Comparison of ENCODE assay signal across 14 cellular contexts in genomic region chr1:53562256-53562982, GRCh38.
DNase-seq lines count a peak whose midpoint lies in the region; TF ChIP-seq lines count a peak whose summit lies in the region.
"Had no signal": no experiment of that assay in that cellular context is flagged by ENCODE, and none has a peak within 500 bp of the region (broad histone marks: within the 10 kb centered on the region; RNA-seq: fewer than 3 reads in every experiment).

No MANE protein-coding gene starts in this region.

- no peak overlapping the region for H3K18ac ChIP-seq in trophoblast cell (ENCODE audit: low read length)

- H3K4me1 ChIP-seq in trophoblast cell (ENCODE audit: control insufficient read depth in 1 of 2, insufficient read depth in 2 of 2, low read length in 2 of 2) (no peaks in the 10 kb centered on the region), left ventricle myocardium inferior (no peaks in the 10 kb centered on the region)

- TF ChIP-seq CTCF in left ventricle myocardium inferior (IDR thresholded peaks at IDR 0.05; ENCODE audit: borderline replicate concordance): no peak

- no peak overlapping the region for H3K14ac ChIP-seq in trophoblast cell (ENCODE audit: low read length)

- H2AK5ac ChIP-seq in trophoblast cell (ENCODE audit: low read length): no peak overlapping the region

- intact Hi-C loops in posterior vena cava (cut with DNase I): no loop called here
- intact Hi-C loops in left ventricle myocardium inferior (cut with micrococcal nuclease): no loop called here

- H3K9me3 ChIP-seq in trophoblast cell (ENCODE audit: insufficient read depth, low read depth, low read length): no peaks in the 10 kb centered on the region
- H3K9me3 ChIP-seq in left ventricle myocardium inferior (replicated peaks): peaks cover 9% of the 10 kb centered on the region

- H3K36me3 ChIP-seq in trophoblast cell (ENCODE audit: control insufficient read depth in 1 of 2, insufficient read depth in 2 of 2, low read length in 2 of 2) (no peaks in the 10 kb centered on the region), left ventricle myocardium inferior (no peaks in the 10 kb centered on the region)

- H2AFZ ChIP-seq in trophoblast cell (ENCODE audit: insufficient read depth, low read length, poor library complexity): no peak overlapping the region
- H2AFZ ChIP-seq: hepatocyte had no signal

- H4K8ac ChIP-seq in trophoblast cell (ENCODE audit: low read depth, low read length): no peak overlapping the region

- no peak overlapping the region for H3K4me2 ChIP-seq in trophoblast cell (ENCODE audit: low read length)
- H3K4me2 ChIP-seq: hepatocyte had no signal

- no peak overlapping the region for H4K91ac ChIP-seq in trophoblast cell (ENCODE audit: low read depth, low read length)

- DNase-seq in stimulated activated CD4-positive, alpha-beta T cell treated with anti-CD3 and anti-CD28 coated beads, Interleukin-15, amount 100 ng/mL, for 48 hours (ENCODE audit: low read depth in 2 of 2): peak; percentile 33 to 44
- DNase-seq in stimulated activated CD4-positive, alpha-beta T cell treated with anti-CD3 and anti-CD28 coated beads, Interleukin-12 subunit alpha, Interleukin-12 subunit beta, amount 100 ng/mL, for 4 hours: no peak
- DNase-seq in activated T-cell treated with anti-CD3 and anti-CD28 coated beads, Interleukin-2, amount 50 U/mL, for 48 hours: peak; percentile 72 to 77
- peak; percentile 23 for DNase-seq in posterior vena cava (ENCODE audit: low spot score)
- no peak for DNase-seq in trophoblast cell
- DNase-seq in DMS79 (lab: John Stamatoyannopoulos, UW): no peak
- no peak for DNase-seq in left ventricle myocardium inferior
- no peak for DNase-seq in H4 (ENCODE audit: low spot score)
- DNase-seq: erythroblast, GF-D8, HFFc6, NCI-H446 treated with DMSO at 0.1 percent for 48 hours had no signal

- H3K4me3 ChIP-seq in trophoblast cell (ENCODE audit: low read depth, low read length): no peak overlapping the region
- no peak overlapping the region for H3K4me3 ChIP-seq in left ventricle myocardium inferior
- H3K4me3 ChIP-seq: hepatocyte had no signal

- WGBS in trophoblast cell (ENCODE audit: extremely low coverage, insufficient coverage, insufficient read length): no CpG with 5 or more reads among the region's 15 CpGs

- no peak overlapping the region for H2BK5ac ChIP-seq in trophoblast cell (ENCODE audit: low read depth, low read length, poor library complexity)

- H3K23ac ChIP-seq in trophoblast cell (ENCODE audit: low read length): no peak overlapping the region

- no peak overlapping the region for H3K4ac ChIP-seq in trophoblast cell (ENCODE audit: low read depth, low read length)

- H2BK120ac ChIP-seq in trophoblast cell (ENCODE audit: insufficient read depth, low read length, poor library complexity): no peak overlapping the region

- no peaks in the 10 kb centered on the region for H3K79me2 ChIP-seq in trophoblast cell (ENCODE audit: control insufficient read depth, insufficient read depth, low read length, poor library complexity)
- H3K79me2 ChIP-seq: hepatocyte had no signal

- no peaks in the 10 kb centered on the region for H3K27me3 ChIP-seq in trophoblast cell (ENCODE audit: insufficient read depth, low read length)
- peaks cover 62% of the 10 kb centered on the region for H3K27me3 ChIP-seq in left ventricle myocardium inferior (ENCODE audit: low read depth)

- no peaks in the 10 kb centered on the region for H3K79me1 ChIP-seq in trophoblast cell (ENCODE audit: low read length)

- H3K27ac ChIP-seq in trophoblast cell (ENCODE audit: low read depth, low read length) (no peak overlapping the region), left ventricle myocardium inferior (replicated peaks) (no peak overlapping the region)
- H3K27ac ChIP-seq: C4-2B, hepatocyte had no signal

- H3K9ac ChIP-seq in trophoblast cell (ENCODE audit: low read length): no peak overlapping the region

- no peak overlapping the region for H2BK12ac ChIP-seq in trophoblast cell (ENCODE audit: low read length)

- H4K12ac ChIP-seq in trophoblast cell (ENCODE audit: low read depth, low read length): no peak overlapping the region

Comparison
In these comparisons a context has a peak if more than half of its experiments do, and no peak if none do; other contexts are left out.
1. DNase-seq: peak in stimulated activated CD4-positive, alpha-beta T cell treated with anti-CD3 and anti-CD28 coated beads, Interleukin-15, amount 100 ng/mL, for 48 hours (2 of 2), activated T-cell treated with anti-CD3 and anti-CD28 coated beads, Interleukin-2, amount 50 U/mL, for 48 hours (2 of 2) and posterior vena cava (single experiment); none in stimulated activated CD4-positive, alpha-beta T cell treated with anti-CD3 and anti-CD28 coated beads, Interleukin-12 subunit alpha, Interleukin-12 subunit beta, amount 100 ng/mL, for 4 hours (single experiment), trophoblast cell (0 of 2), DMS79 (single experiment), left ventricle myocardium inferior (single experiment) and H4 (single experiment).